ENCODE assay signal across 17 cellular contexts in genomic region chr1:221274373-221274772, GRCh38.
DNase-seq lines count a peak whose midpoint lies in the region; ATAC-seq and TF ChIP-seq lines count a peak whose summit lies in the region.
"Had no signal": no experiment of that assay in that cellular context is flagged by ENCODE, and none has a peak within 500 bp of the region (broad histone marks: within the 10 kb centered on the region; RNA-seq: fewer than 3 reads in every experiment).

No MANE protein-coding gene starts in this region.

- CTCF ChIA-PET in MCF 10A (lab: Yijun Ruan, JAX): interaction anchor here (0.6 to 1.2 kb wide), 2 partner anchors 11 to 977 kb away, joined by 3 read pairs; no protein-coding TSS in a partner anchor

- H4K5ac ChIP-seq in mesendoderm (ENCODE audit: low read length): no peak overlapping the region

- no peak overlapping the region for H3K27ac Mint-ChIP-seq in MCF 10A (ENCODE audit: low read depth, unreplicated experiment)
- H3K27ac Mint-ChIP-seq: activated CD8-positive, alpha-beta T cell treated with anti-CD3 and anti-CD28 coated beads for 36 hours; nephron had no signal

- DNase-seq in DMS53 treated with DMSO at 0.1 percent for 48 hours (lab: John Stamatoyannopoulos, UW; ENCODE audit: unreplicated experiment) (peak; percentile 24), NCI-H1930 (lab: John Stamatoyannopoulos, UW) (peak; percentile 16 to 34), NCI-H774 (lab: John Stamatoyannopoulos, UW) (peak; percentile 38), mesendoderm (peak; percentile 92), left lobe of liver (ENCODE audit: low spot score) (no peak), MCF 10A (ENCODE audit: unreplicated experiment) (no peak), substantia nigra (lab: John Stamatoyannopoulos, UW) (no peak)
- DNase-seq in effector CD8-positive, alpha-beta T cell (lab: John Stamatoyannopoulos, UW): no peak
- DNase-seq: activated CD8-positive, alpha-beta T cell treated with anti-CD3 and anti-CD28 coated beads for 36 hours; activated effector memory CD4-positive, alpha-beta T cell treated with Interleukin-2 at 50 U/mL for 16 hours; anterior cingulate cortex; Caco-2; gastrocnemius medialis; KG1 had no signal

- no peak overlapping the region for H3K23ac ChIP-seq in mesendoderm (ENCODE audit: low read length)

- H3K4ac ChIP-seq in mesendoderm (ENCODE audit: low read depth, low read length): no peak overlapping the region

- POLR2A ChIA-PET in MCF 10A (lab: Yijun Ruan, JAX): interaction anchor here (0.7 to 1.1 kb wide), 2 partner anchors 21 to 202 kb away, joined by 3 read pairs; no protein-coding TSS in a partner anchor

- peaks cover 4% of the 10 kb centered on the region for H3K4me1 ChIP-seq in mesendoderm (ENCODE audit: control insufficient read depth, low read depth, low read length)
- H3K4me1 ChIP-seq: Caco-2, gastrocnemius medialis, right atrium auricular region had no signal

- no peaks in the 10 kb centered on the region for H3K27me3 ChIP-seq in mesendoderm (ENCODE audit: insufficient read depth, low read length, poor library complexity)
- H3K27me3 ChIP-seq: gastrocnemius medialis, right atrium auricular region had no signal

- H3K4me3 Mint-ChIP-seq in MCF 10A (ENCODE audit: unreplicated experiment): no peak overlapping the region
- H3K4me3 Mint-ChIP-seq: activated CD8-positive, alpha-beta T cell treated with anti-CD3 and anti-CD28 coated beads for 36 hours; nephron had no signal

- no peaks in the 10 kb centered on the region for H3K79me2 ChIP-seq in mesendoderm (ENCODE audit: control insufficient read depth, insufficient read depth, low read length)

- H3K4me2 ChIP-seq in mesendoderm (ENCODE audit: low read length): no peak overlapping the region

- no peak overlapping the region for H3K18ac ChIP-seq in mesendoderm (ENCODE audit: low read length)

- H3K36me3 ChIP-seq in mesendoderm (ENCODE audit: control insufficient read depth, insufficient read depth, low read length): no peaks in the 10 kb centered on the region
- H3K36me3 ChIP-seq: gastrocnemius medialis, right atrium auricular region had no signal

- H3K36me3 Mint-ChIP-seq in MCF 10A (ENCODE audit: insufficient read depth, unreplicated experiment): no peaks in the 10 kb centered on the region

- no peaks in the 10 kb centered on the region for H3K79me1 ChIP-seq in mesendoderm (ENCODE audit: low read length)

- no peak overlapping the region for H4K8ac ChIP-seq in mesendoderm (ENCODE audit: low read depth, low read length)

- H2BK15ac ChIP-seq in mesendoderm (replicated peaks; ENCODE audit: low read depth): no peak overlapping the region

- H3K4me3 ChIP-seq in mesendoderm (ENCODE audit: low read length): no peak overlapping the region
- H3K4me3 ChIP-seq: gastrocnemius medialis, right atrium auricular region had no signal

- peak overlapping the region; percentile 11 for H3K56ac ChIP-seq in mesendoderm (ENCODE audit: low read length)

- no CpG with 5 or more reads among the region's 6 CpGs for WGBS in mesendoderm (ENCODE audit: extremely low coverage, insufficient coverage, low lambda C conversion rate)

- no peak for TF ChIP-seq CTCF in MCF 10A (IDR thresholded peaks at IDR 0.05; ENCODE audit: unreplicated experiment)

- no peaks in the 10 kb centered on the region for H3K27me3 Mint-ChIP-seq in MCF 10A (ENCODE audit: insufficient read depth, unreplicated experiment)

- no peak overlapping the region for H2AK5ac ChIP-seq in mesendoderm (ENCODE audit: low read length)

- intact Hi-C loops in MCF 10A (cut with micrococcal nuclease): no loop called here

- peaks cover 8% of the 10 kb centered on the region for H3K9me3 Mint-ChIP-seq in MCF 10A (ENCODE audit: unreplicated experiment)
- H3K9me3 Mint-ChIP-seq: activated CD8-positive, alpha-beta T cell treated with anti-CD3 and anti-CD28 coated beads for 36 hours had no signal

- no TSS peak for BruUV-seq in MCF 10A (replicated peaks; lab: Mats Ljungman, UMichigan)

- no peaks in the 10 kb centered on the region for H3K4me1 Mint-ChIP-seq in MCF 10A (ENCODE audit: insufficient read depth, unreplicated experiment)

- H2BK5ac ChIP-seq in mesendoderm (ENCODE audit: low read length): peak overlapping the region; percentile 79

- H3K27ac ChIP-seq in mesendoderm (ENCODE audit: low read depth, low read length): peak overlapping the region; percentile 34
- no peak overlapping the region for H3K27ac ChIP-seq in substantia nigra (ENCODE audit: low read depth, low read length, poor library complexity, severe bottlenecking)
- H3K27ac ChIP-seq: gastrocnemius medialis, HL-60, right atrium auricular region had no signal

- H3K9ac ChIP-seq in mesendoderm (ENCODE audit: low read length): no peak overlapping the region

- no peak for ATAC-seq in left lobe of liver
- ATAC-seq: activated CD8-positive, alpha-beta T cell treated with anti-CD3 and anti-CD28 coated beads for 36 hours; gastrocnemius medialis had no signal

- peak overlapping the region; percentile 4 for H2BK120ac ChIP-seq in mesendoderm (ENCODE audit: low read depth, low read length)

Comparison
In these comparisons a context has a peak if more than half of its experiments do, and no peak if none do; other contexts are left out.
1. DNase-seq: peak in DMS53 treated with DMSO at 0.1 percent for 48 hours (single experiment), NCI-H1930 (2 of 2), NCI-H774 (single experiment) and mesendoderm (single experiment); none in left lobe of liver (single experiment), effector CD8-positive, alpha-beta T cell (single experiment), MCF 10A (single experiment) and substantia nigra (0 of 49).